Comparison of ENCODE assay signal across 8 cellular contexts in genomic region chr19:16828990-16829821, GRCh38. TPM values are rescaled to one million over a fixed set of nuclear protein-coding genes. Genes with fewer than 3 reads are reported as not detected.
DNase-seq lines count a peak whose midpoint lies in the region; ATAC-seq and TF ChIP-seq lines count a peak whose summit lies in the region.

Gene SIN3B, plus strand, starts transcription at chr19:16829398. Its CDS starts 23 bp downstream, at chr19:16829421.

- peak within 1 kb of the TSS; percentile 81 for H3K4me3 Mint-ChIP-seq in central memory CD8-positive, alpha-beta T cell

- DNase-seq in EH (ENCODE audit: low read depth), result peak; percentile 88
- peak; percentile 84 for DNase-seq in NCI-H446 treated with DMSO at 0.1 percent for 48 hours (lab: John Stamatoyannopoulos, UW)
- DNase-seq in activated CD4-positive, alpha-beta T cell treated with anti-CD3 and anti-CD28 coated beads for 1 hour, result peak; percentile 88
- peak; percentile 79 to 86 for DNase-seq in central memory CD8-positive, alpha-beta T cell (ENCODE audit: low spot score in 2 of 2)
- peak; percentile 84 for DNase-seq in iris pigment epithelial cell (ENCODE audit: low read depth)
- DNase-seq in spleen, result peak; percentile 96

- ATAC-seq in HG03025 (IDR thresholded peaks at IDR 0.05; ENCODE audit: low FRiP score, unreplicated experiment) (peak; percentile 57), GM18520 (IDR thresholded peaks at IDR 0.05; ENCODE audit: unreplicated experiment) (no peak)
- ATAC-seq in central memory CD8-positive, alpha-beta T cell (replicated peaks; ENCODE audit: extremely low read depth, poor library complexity, severe bottlenecking), result peak; percentile 82

- WGBS in spleen, 5 donors, result 2 to 10% (median 3%) methylated on average over 20 to 63 of the region's 63 CpGs

- H3K9me3 ChIP-seq in spleen, result no peaks in the 10 kb centered on the region

- no peak for TF ChIP-seq CTCF in spleen (IDR thresholded peaks at IDR 0.05 in 8 of 11, conservative IDR thresholded peaks at IDR 0.05 in 3 of 11)

- intact Hi-C loops in spleen (cut with DNase I; ENCODE audit: low total_unique reads), result no loop called here

- peaks cover 0 to 10% (median 0%) of the 10 kb centered on the region in 7 donors for H3K27me3 ChIP-seq in spleen (replicated peaks in 1 of 7)

- peaks cover 22% of the 10 kb centered on the region for H3K36me3 Mint-ChIP-seq in central memory CD8-positive, alpha-beta T cell (ENCODE audit: insufficient read depth)

- peak within 1 kb of the TSS; percentile 67 to 97 (median 78) for H3K4me3 ChIP-seq in spleen

- peaks cover 35% of the 10 kb centered on the region for H3K27me3 Mint-ChIP-seq in central memory CD8-positive, alpha-beta T cell

- peaks cover 0 to 33% (median 31%) of the 10 kb centered on the region in 6 donors for H3K36me3 ChIP-seq in spleen

- TF ChIP-seq POLR2A in spleen (IDR thresholded peaks at IDR 0.05), result peak in 1 of 3 donors; percentile 18

- peak within 1 kb of the TSS; percentile 65 to 90 (median 82) for H3K27ac ChIP-seq in spleen

- no peaks in the 10 kb centered on the region for H3K9me3 Mint-ChIP-seq in central memory CD8-positive, alpha-beta T cell

- peak within 1 kb of the TSS; percentile 65 for H3K27ac Mint-ChIP-seq in central memory CD8-positive, alpha-beta T cell (ENCODE audit: low read depth)

- peaks cover 23% of the 10 kb centered on the region for H3K4me1 Mint-ChIP-seq in central memory CD8-positive, alpha-beta T cell

- peaks cover 6 to 67% (median 45%) of the 10 kb centered on the region in 6 donors for H3K4me1 ChIP-seq in spleen

RNA-seq across cellular contexts. Expression of gene SIN3B, which starts in this region (rescaled TPM):
- total RNA-seq in spleen, result 100 to 1,000 TPM in 1 of 7 donors, 10 to 100 TPM in 6; 66.2 to 107 (median 84.2) TPM
- 10 to 100 TPM; 14.6 to 50.9 (median 29.6) TPM for polyA plus RNA-seq in spleen
